ENCODE assay signal across 8 cellular contexts in genomic region chr3:71984843-71985594, GRCh38.
DNase-seq lines count a peak whose midpoint lies in the region; ATAC-seq, FAIRE-seq and TF ChIP-seq lines count a peak whose summit lies in the region.
"Had no signal": no experiment of that assay in that cellular context is flagged by ENCODE, and none has a peak within 500 bp of the region (broad histone marks: within the 10 kb centered on the region; RNA-seq: fewer than 3 reads in every experiment).

No MANE protein-coding gene starts in this region.

- intact Hi-C loops in Caco-2 (cut with micrococcal nuclease; ENCODE audit: unreplicated experiment) = no loop called here

- TF ChIP-seq CTCF in Caco-2 (IDR thresholded peaks at IDR 0.05; ENCODE audit: insufficient read depth in 1 of 2, low read depth in 1 of 2, low read length in 1 of 2, severe bottlenecking in 1 of 2, unreplicated experiment in 1 of 2) = no peak

- DNase-seq in memory B cell (ENCODE audit: low spot score in 2 of 2) (no peak), small intestine (no peak), NCI-H1105 treated with DMSO at 0.1 percent for 48 hours (lab: John Stamatoyannopoulos, UW) (no peak), Caco-2 (no peak)
- DNase-seq: SK-N-SH had no signal

- CTCF ChIA-PET in Caco-2 (lab: Charles Lee) = interaction anchor here (0.7 kb wide), 1 partner anchor 670 kb away, joined by 4 read pairs; no protein-coding TSS in a partner anchor

- H3K27ac Mint-ChIP-seq in memory B cell = no peak overlapping the region
- no peak overlapping the region for H3K27ac Mint-ChIP-seq in Caco-2 (ENCODE audit: unreplicated experiment)

- H3K36me3 ChIP-seq in small intestine (ENCODE audit: control insufficient read depth in 2 of 2, insufficient read depth in 2 of 2, low read length in 2 of 2) (no peaks in the 10 kb centered on the region), Caco-2 (ENCODE audit: control insufficient read depth, insufficient read depth, low read length) (no peaks in the 10 kb centered on the region)

- peaks cover 19% of the 10 kb centered on the region for H3K4me1 Mint-ChIP-seq in memory B cell
- no peaks in the 10 kb centered on the region for H3K4me1 Mint-ChIP-seq in Caco-2 (ENCODE audit: low read depth, unreplicated experiment)

- WGBS in small intestine, 3 donors = 63 to 84% (median 69%) methylated on average over 9 of the region's 9 CpGs

- H3K9me3 ChIP-seq in small intestine (ENCODE audit: control insufficient read depth, low read depth) = no peaks in the 10 kb centered on the region
- H3K9me3 ChIP-seq in Caco-2 = no peaks in the 10 kb centered on the region
- H3K9me3 ChIP-seq: SK-N-SH had no signal

- H3K4me1 ChIP-seq in small intestine (ENCODE audit: control insufficient read depth in 2 of 2, insufficient read depth in 1 of 2, low read depth in 1 of 2, low read length in 1 of 2) (peaks cover 0 to 2% of the 10 kb centered on the region in 2 donors), Caco-2 (peaks cover 13% of the 10 kb centered on the region; the same call in 1 of the 2 replicates)

- peak overlapping the region in 1 of 2 donors; percentile 77 for H3K27ac ChIP-seq in small intestine (ENCODE audit: low read depth in 1 of 2, low read length in 1 of 2)

- H3K9me3 Mint-ChIP-seq in memory B cell (peaks cover 1% of the 10 kb centered on the region), Caco-2 (ENCODE audit: unreplicated experiment) (peaks cover under 1% of the 10 kb centered on the region)

- H3K4me3 Mint-ChIP-seq in memory B cell = no peak overlapping the region
- no peak overlapping the region for H3K4me3 Mint-ChIP-seq in Caco-2 (ENCODE audit: unreplicated experiment)

- H3K27me3 Mint-ChIP-seq in memory B cell = peaks cover 18% of the 10 kb centered on the region
- no peaks in the 10 kb centered on the region for H3K27me3 Mint-ChIP-seq in Caco-2 (ENCODE audit: insufficient read depth, unreplicated experiment)

- BruUV-seq in Caco-2 (replicated peaks; lab: Mats Ljungman, UMichigan) = no TSS peak

- H3K27me3 ChIP-seq in small intestine (ENCODE audit: control insufficient read depth in 2 of 2, insufficient read depth in 2 of 2, low read length in 2 of 2) (no peaks in the 10 kb centered on the region), Caco-2 (replicated peaks; ENCODE audit: control insufficient read depth, insufficient read depth, low read length) (no peaks in the 10 kb centered on the region)

- no peak for FAIRE-seq in small intestine (lab: Jason Lieb, UNC)

- H3K4me3 ChIP-seq in small intestine (ENCODE audit: low read depth in 1 of 2, low read length in 2 of 2) (no peak overlapping the region), Caco-2 (ENCODE audit: low read depth, low read length) (no peak overlapping the region)

- H3K36me3 Mint-ChIP-seq in memory B cell (no peaks in the 10 kb centered on the region), Caco-2 (ENCODE audit: insufficient read depth, unreplicated experiment) (peaks cover 5% of the 10 kb centered on the region)

- peak; percentile 78 for ATAC-seq in GM18858 (IDR thresholded peaks at IDR 0.05; ENCODE audit: unreplicated experiment)
- ATAC-seq in GM21528 (IDR thresholded peaks at IDR 0.05; ENCODE audit: low FRiP score, unreplicated experiment) = peak; percentile 92
- ATAC-seq in HG03520 (IDR thresholded peaks at IDR 0.05; ENCODE audit: unreplicated experiment) = peak; percentile 93
- ATAC-seq in memory B cell (ENCODE audit: low read depth) = peak; percentile 71

- POLR2A ChIA-PET in Caco-2 (lab: Charles Lee) = interaction anchor here (0.6 kb wide), 1 partner anchor 512 kb away, joined by 6 read pairs; no protein-coding TSS in a partner anchor
